ENCODE assay signal across 8 cellular contexts in the genomic region with DNA sequence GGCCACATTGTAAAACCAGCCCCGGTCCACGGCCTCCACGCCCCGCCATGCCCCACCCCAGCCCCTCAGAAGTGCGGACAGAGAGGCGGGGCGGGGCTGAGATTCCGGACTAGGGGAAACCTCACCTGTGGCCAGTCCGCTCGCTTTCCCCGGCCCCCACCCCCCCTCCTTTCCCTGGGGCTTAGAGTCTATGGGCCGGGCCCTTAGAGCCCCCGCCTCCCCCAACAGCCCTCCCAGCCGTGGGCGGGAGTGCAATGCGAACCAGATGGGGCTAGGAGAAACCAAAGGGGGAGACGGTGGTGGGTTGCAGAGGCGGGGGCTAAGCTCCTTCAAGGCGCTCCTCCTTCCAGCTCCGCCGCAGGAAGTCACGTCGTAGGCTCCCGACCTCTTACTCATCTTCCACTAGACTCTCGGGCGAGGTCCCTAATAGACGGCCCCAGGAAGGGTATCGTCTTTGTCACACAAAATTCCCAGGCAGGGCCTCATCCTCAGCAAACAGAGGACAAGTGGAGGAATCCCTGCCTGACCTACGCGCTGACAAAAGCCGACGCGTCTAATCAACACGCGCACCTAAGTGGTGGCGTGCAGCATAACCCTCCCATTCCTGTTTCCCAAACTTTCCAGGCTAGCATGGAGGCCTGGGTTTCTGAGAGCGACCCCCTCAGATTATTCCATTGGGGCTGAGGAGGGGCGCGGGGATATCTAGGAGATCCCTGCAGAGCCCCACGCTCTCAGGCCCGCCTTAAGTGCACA. TPM values are rescaled to one million over a fixed set of nuclear protein-coding genes. Genes with fewer than 3 reads are reported as not detected.
A peak's percentile ranks its signal among the peaks of the same experiment; 100 is the strongest.
DNase-seq lines count a peak whose midpoint lies in the region; ATAC-seq and TF ChIP-seq lines count a peak whose summit lies in the region.

No MANE protein-coding gene starts in this region.

- intact Hi-C loops in A673 (cut with micrococcal nuclease; ENCODE audit: unreplicated experiment), result loop anchor here (1.0 kb wide), 1 partner anchor 9 kb away; no protein-coding TSS in a partner anchor
- intact Hi-C loops in activated CD4-positive, alpha-beta memory T cell treated with anti-CD3 and anti-CD28 coated beads for 36 hours (cut with micrococcal nuclease), result loop anchor here (1.0 to 5.0 kb wide), 6 partner anchors 9 to 451 kb away; a partner anchor contains a TSS

- peaks cover 29% of the 10 kb centered on the region for H3K36me3 Mint-ChIP-seq in activated CD4-positive, alpha-beta memory T cell treated with anti-CD3 and anti-CD28 coated beads for 36 hours
- H3K36me3 Mint-ChIP-seq in memory B cell, result no peaks in the 10 kb centered on the region

- TF ChIP-seq CTCF in A673 (conservative IDR thresholded peaks at IDR 0.05; ENCODE audit: low read depth, low read length), result no peak

- no peaks in the 10 kb centered on the region for H3K27me3 ChIP-seq in A673 (replicated peaks; ENCODE audit: insufficient read depth, low read depth, low read length, poor library complexity)

- H3K4me1 Mint-ChIP-seq in activated CD4-positive, alpha-beta memory T cell treated with anti-CD3 and anti-CD28 coated beads for 36 hours (ENCODE audit: low read depth), result peaks cover 57% of the 10 kb centered on the region
- H3K4me1 Mint-ChIP-seq in memory B cell, result peaks cover 33% of the 10 kb centered on the region

- POLR2A ChIA-PET in A673 (lab: Charles Lee; ENCODE audit: low non-redundant PET), result interaction anchor here (0.5 to 1.0 kb wide), 5 partner anchors 9 to 1244 kb away, joined by 3 to 11 read pairs (median 8); a partner anchor contains a TSS
- POLR2A ChIA-PET in activated CD4-positive, alpha-beta memory T cell treated with anti-CD3 and anti-CD28 coated beads for 36 hours (lab: Charles Lee), result interaction anchor here (0.6 to 6.7 kb wide), 9 partner anchors 9 to 403 kb away, joined by 3 to 52 read pairs (median 4); a partner anchor contains a TSS

- H3K27ac Mint-ChIP-seq in activated CD4-positive, alpha-beta memory T cell treated with anti-CD3 and anti-CD28 coated beads for 36 hours, result peak overlapping the region; percentile 95
- H3K27ac Mint-ChIP-seq in memory B cell, result peak overlapping the region; percentile 96

- peak overlapping the region; percentile 89 for H3K4me3 Mint-ChIP-seq in activated CD4-positive, alpha-beta memory T cell treated with anti-CD3 and anti-CD28 coated beads for 36 hours
- H3K4me3 Mint-ChIP-seq in memory B cell, result peak overlapping the region; percentile 93

- H3K36me3 ChIP-seq in A673 (ENCODE audit: insufficient read depth, low read length, poor library complexity, severe bottlenecking), result peaks cover 24% of the 10 kb centered on the region

- CTCF ChIA-PET in A673 (lab: Charles Lee), result no interaction called here
- CTCF ChIA-PET in activated CD4-positive, alpha-beta memory T cell treated with anti-CD3 and anti-CD28 coated beads for 36 hours (lab: Charles Lee), result interaction anchor here (0.6 to 14.4 kb wide), 5 partner anchors 10 to 155 kb away, joined by 3 to 251 read pairs (median 4); a partner anchor contains a TSS

- DNase-seq in A673 (ENCODE audit: low spot score) (peak; percentile 99), NCI-H460 (ENCODE audit: extremely low read depth, low read depth) (peak; percentile 83), ecto neural progenitor cell (ENCODE audit: low spot score) (peak; percentile 92), memory B cell (ENCODE audit: low spot score in 2 of 2) (peak in 1 of 2 donors; percentile 58)
- peak; percentile 89 for DNase-seq in activated CD4-positive, alpha-beta memory T cell treated with anti-CD3 and anti-CD28 coated beads for 36 hours
- DNase-seq in stimulated activated CD8-positive, alpha-beta memory T cell treated with anti-CD3 and anti-CD28 coated beads, Interleukin-15, amount 100 ng/mL, for 1 hour (ENCODE audit: low read depth), result peak; percentile 64

- no peaks in the 10 kb centered on the region for H3K9me3 ChIP-seq in A673 (ENCODE audit: low read depth, low read length, poor library complexity, severe bottlenecking)

- peak overlapping the region; percentile 100 for H3K27ac ChIP-seq in A673 (ENCODE audit: low read depth, low read length, poor library complexity, severe bottlenecking)

- H3K4me1 ChIP-seq in A673 (ENCODE audit: insufficient read depth, low read length, poor library complexity, severe bottlenecking), result peaks cover 43% of the 10 kb centered on the region

- H3K27me3 Mint-ChIP-seq in activated CD4-positive, alpha-beta memory T cell treated with anti-CD3 and anti-CD28 coated beads for 36 hours, result no peaks in the 10 kb centered on the region
- no peaks in the 10 kb centered on the region for H3K27me3 Mint-ChIP-seq in memory B cell

- H3K4me3 ChIP-seq in A673 (ENCODE audit: low read depth, low read length, poor library complexity, severe bottlenecking), result peak overlapping the region; percentile 63

- TSS peak; percentile 75 for BruUV-seq in A673 (replicated peaks; lab: Mats Ljungman, UMichigan)

- ATAC-seq in GM18511 (IDR thresholded peaks at IDR 0.05; ENCODE audit: unreplicated experiment) (peak; percentile 50), HG03025 (IDR thresholded peaks at IDR 0.05; ENCODE audit: low FRiP score, unreplicated experiment) (peak; percentile 25), memory B cell (ENCODE audit: low read depth) (peak; percentile 29)

- no peaks in the 10 kb centered on the region for H3K9me3 Mint-ChIP-seq in activated CD4-positive, alpha-beta memory T cell treated with anti-CD3 and anti-CD28 coated beads for 36 hours
- no peaks in the 10 kb centered on the region for H3K9me3 Mint-ChIP-seq in memory B cell

RNA-seq across cellular contexts. Expression of a gene that starts 1.0 kb away (rescaled TPM):
- total RNA-seq in A673 (2021), result 58.0 and 61.8 TPM in 2 replicates
- total RNA-seq in NCI-H460 (2014; rRNA removed; shearing (Covaris generic)), result 16.3 and 19.6 TPM in 2 replicates
- polyA plus RNA-seq in NCI-H460 (2014; cell fraction: nucleus; rRNA removed), result 18.9 and 35.8 TPM in 2 replicates
- total RNA-seq in activated CD4-positive, alpha-beta memory T cell treated with anti-CD3 and anti-CD28 coated beads for 36 hours, result 10 to 100 TPM; 39.6 to 41.6 TPM

RNA-seq across cellular contexts. Expression of a gene that starts 9.3 kb away (rescaled TPM):
- 57.8 and 68.6 TPM in 2 replicates for total RNA-seq in A673 (2021)
- total RNA-seq in NCI-H460 (2014; rRNA removed; shearing (Covaris generic)), result 22.8 and 23.6 TPM in 2 replicates
- polyA plus RNA-seq in NCI-H460 (2014; cell fraction: nucleus; rRNA removed), result 31.7 and 46.0 TPM in 2 replicates
- total RNA-seq in activated CD4-positive, alpha-beta memory T cell treated with anti-CD3 and anti-CD28 coated beads for 36 hours, result 10 to 100 TPM; 70.6 to 73.5 TPM

RNA-seq across cellular contexts. Expression of a gene that starts 23.3 kb away (rescaled TPM):
- 96.3 and 111 TPM in 2 replicates for total RNA-seq in A673 (2021)
- 51.3 and 68.8 TPM in 2 replicates for total RNA-seq in NCI-H460 (2014; rRNA removed; shearing (Covaris generic))
- polyA plus RNA-seq in NCI-H460 (2014; cell fraction: nucleus; rRNA removed), result 172 and 185 TPM in 2 replicates
- total RNA-seq in activated CD4-positive, alpha-beta memory T cell treated with anti-CD3 and anti-CD28 coated beads for 36 hours, result 100 to 1,000 TPM; 209 to 218 TPM

RNA-seq across cellular contexts. Expression of a gene that starts 37.9 kb away (rescaled TPM):
- total RNA-seq in A673 (2021), result 1.1 and 1.2 TPM in 2 replicates
- not detected in 2 replicates for total RNA-seq in NCI-H460 (2014; rRNA removed; shearing (Covaris generic))
- polyA plus RNA-seq in NCI-H460 (2014; cell fraction: nucleus; rRNA removed), result 0.44 TPM in 1 of 2 replicates, not detected in the other
- total RNA-seq in activated CD4-positive, alpha-beta memory T cell treated with anti-CD3 and anti-CD28 coated beads for 36 hours, result under 1 TPM; 0.61 to 0.97 TPM

RNA-seq across cellular contexts. Expression of a gene that starts 40.4 kb away (rescaled TPM):
- total RNA-seq in A673 (2021), result 31.0 and 43.6 TPM in 2 replicates
- total RNA-seq in NCI-H460 (2014; rRNA removed; shearing (Covaris generic)), result 3.1 and 5.5 TPM in 2 replicates
- polyA plus RNA-seq in NCI-H460 (2014; cell fraction: nucleus; rRNA removed), result 1.3 and 3.4 TPM in 2 replicates
- 1 to 10 TPM; 1.4 TPM for total RNA-seq in activated CD4-positive, alpha-beta memory T cell treated with anti-CD3 and anti-CD28 coated beads for 36 hours
